Comparison of ENCODE assay signal across 18 cellular contexts in genomic region chr20:4828830-4829493, GRCh38. TPM values are rescaled to one million over a fixed set of nuclear protein-coding genes. Genes with fewer than 3 reads are reported as not detected.
A peak's percentile ranks its signal among the peaks of the same experiment; 100 is the strongest.
DNase-seq lines count a peak whose midpoint lies in the region; ATAC-seq and TF ChIP-seq lines count a peak whose summit lies in the region.
"Had no signal": no experiment of that assay in that cellular context is flagged by ENCODE, and none has a peak within 500 bp of the region (broad histone marks: within the 10 kb centered on the region; RNA-seq: fewer than 3 reads in every experiment).

No MANE protein-coding gene starts in this region.

- ATAC-seq in HG03097 (IDR thresholded peaks at IDR 0.05; ENCODE audit: low FRiP score, unreplicated experiment), result no peak

- DNase-seq in DMS 273 (lab: John Stamatoyannopoulos, UW; ENCODE audit: unreplicated experiment), result peak; percentile 54
- no peak for DNase-seq in DMS 273 treated with DMSO at 0.1 percent for 48 hours (lab: John Stamatoyannopoulos, UW)
- DNase-seq in cardiac fibroblast (ENCODE audit: low read depth in 2 of 2), result peak; percentile 24 to 25
- DNase-seq in stomach, result no peak
- DNase-seq in esophagus muscularis mucosa (ENCODE audit: extremely low spot score), result no peak
- DNase-seq in stimulated activated CD4-positive, alpha-beta T cell treated with anti-CD3 and anti-CD28 coated beads, Interleukin-12 subunit alpha, Interleukin-12 subunit beta, amount 100 ng/mL, for 4 hours, result no peak
- DNase-seq: effector CD8-positive, alpha-beta T cell; foreskin melanocyte; HFFc6; immature natural killer cell; NCI-H2107; stimulated activated CD4-positive, alpha-beta T cell treated with anti-CD3 and anti-CD28 coated beads, Interleukin-1b, Interleukin-23, amount 100 ng/mL, for 48 hours had no signal

- no peak overlapping the region for H3K9ac ChIP-seq in liver (ENCODE audit: low read depth in 1 of 2, low read length in 2 of 2)

- H3K27me3 ChIP-seq in liver (ENCODE audit: control insufficient read depth in 4 of 4, insufficient read depth in 4 of 4, low read length in 3 of 4), result peaks cover 0 to under 1% (median 0%) of the 10 kb centered on the region in 4 donors
- no peaks in the 10 kb centered on the region for H3K27me3 ChIP-seq in stomach
- no peaks in the 10 kb centered on the region for H3K27me3 ChIP-seq in esophagus muscularis mucosa
- H3K27me3 ChIP-seq: tibial artery had no signal

- H3K4me1 ChIP-seq in liver (ENCODE audit: control insufficient read depth in 4 of 4, insufficient read depth in 4 of 4, low read length in 3 of 4) (no peaks in the 10 kb centered on the region), stomach (peaks cover 1 to 10% (median 5%) of the 10 kb centered on the region in 4 donors), esophagus muscularis mucosa (peaks cover 5 to 11% (median 9%) of the 10 kb centered on the region in 4 donors)

- H3K4me3 ChIP-seq in cardiac fibroblast (replicated peaks in 1 of 2; ENCODE audit: low read depth in 2 of 2, low read length in 2 of 2), result no peak overlapping the region
- H3K4me3 ChIP-seq in liver (ENCODE audit: low read depth in 1 of 3, low read length in 3 of 3), result no peak overlapping the region
- H3K4me3 ChIP-seq in stomach, result no peak overlapping the region
- no peak overlapping the region for H3K4me3 ChIP-seq in esophagus muscularis mucosa
- H3K4me3 ChIP-seq: prostate gland, SK-N-MC, tibial artery had no signal

- H3K27ac ChIP-seq in liver (ENCODE audit: low read depth in 1 of 2, low read length in 2 of 2) (peak overlapping the region; percentile 62), stomach (peak overlapping the region in 3 of 5 donors; percentile 57 to 75 (median 68)), esophagus muscularis mucosa (replicated peaks in 1 of 4) (peak overlapping the region in 1 of 4 donors; percentile 58)
- H3K27ac ChIP-seq: 22Rv1, prostate gland, SK-N-MC, tibial artery had no signal

- no peak for TF ChIP-seq POLR2A in stomach (IDR thresholded peaks at IDR 0.05)
- TF ChIP-seq POLR2A in esophagus muscularis mucosa (IDR thresholded peaks at IDR 0.05; ENCODE audit: low read depth), result no peak

- intact Hi-C loops in stomach (cut with DNase I; ENCODE audit: low total_unique reads), result no loop called here
- intact Hi-C loops in esophagus muscularis mucosa (cut with DNase I), result no loop called here

- 87% methylated on average over 14 of the region's 14 CpGs for WGBS in liver
- 74 to 88% (median 84%) methylated on average over 14 of the region's 14 CpGs for WGBS in stomach, 5 donors
- 71% methylated on average over 14 of the region's 14 CpGs for WGBS in esophagus muscularis mucosa

- H3K36me3 ChIP-seq in liver (ENCODE audit: control insufficient read depth in 4 of 4, insufficient read depth in 3 of 4, low read depth in 1 of 4, low read length in 3 of 4) (no peaks in the 10 kb centered on the region), stomach (no peaks in the 10 kb centered on the region), esophagus muscularis mucosa (no peaks in the 10 kb centered on the region)
- H3K36me3 ChIP-seq: prostate gland, tibial artery had no signal

- no peak for TF ChIP-seq CTCF in cardiac fibroblast (IDR thresholded peaks at IDR 0.05; ENCODE audit: low read depth, low read length)
- no peak for TF ChIP-seq CTCF in liver (IDR thresholded peaks at IDR 0.05; ENCODE audit: low read depth, low read length, missing input control)
- TF ChIP-seq CTCF in stomach (IDR thresholded peaks at IDR 0.05), result no peak
- TF ChIP-seq CTCF in esophagus muscularis mucosa (IDR thresholded peaks at IDR 0.05), result no peak

- no peak for TF ChIP-seq RAD21 in liver (IDR thresholded peaks at IDR 0.05)

- H3K9me3 ChIP-seq in liver (ENCODE audit: control insufficient read depth in 4 of 4, low read length in 3 of 4) (no peaks in the 10 kb centered on the region), stomach (no peaks in the 10 kb centered on the region), esophagus muscularis mucosa (no peaks in the 10 kb centered on the region)
- H3K9me3 ChIP-seq: prostate gland, tibial artery had no signal

- TF ChIP-seq EP300 in stomach (IDR thresholded peaks at IDR 0.05) (no peak), esophagus muscularis mucosa (IDR thresholded peaks at IDR 0.05) (no peak)

TF ChIP-seq in liver, 16 proteins besides CTCF, POLR2A, EP300 and RAD21:
- TF ChIP-seq SP1 (IDR thresholded peaks at IDR 0.05) (no peak), TAF1 (conservative IDR thresholded peaks at IDR 0.05) (no peak), FOXA2 (IDR thresholded peaks at IDR 0.05) (no peak), ZBTB33 (IDR thresholded peaks at IDR 0.05) (no peak), YY1 (IDR thresholded peaks at IDR 0.05) (no peak), HNF4A (conservative IDR thresholded peaks at IDR 0.05) (no peak), ATF3 (IDR thresholded peaks at IDR 0.05) (no peak), HNF4G (IDR thresholded peaks at IDR 0.05) (no peak), REST (IDR thresholded peaks at IDR 0.05) (no peak), FOXA1 (IDR thresholded peaks at IDR 0.05) (no peak), NR2F2 (IDR thresholded peaks at IDR 0.05) (no peak), JUND (IDR thresholded peaks at IDR 0.05) (no peak), MAX (IDR thresholded peaks at IDR 0.05) (no peak), RXRA (IDR thresholded peaks at IDR 0.05) (no peak), GABPA (IDR thresholded peaks at IDR 0.05 in 1 of 2, conservative IDR thresholded peaks at IDR 0.05 in 1 of 2) (no peak), EGR1 (IDR thresholded peaks at IDR 0.05; ENCODE audit: low read depth in 2 of 2) (no peak)
TF ChIP-seq in liver: peak in this region for 0.

RNA-seq across cellular contexts. Expression of gene RASSF2, which starts 5.6 kb away (rescaled TPM):
- total RNA-seq in liver (10 to 100 TPM in 1 of 2 donors, 1 to 10 TPM in 1; 7.2 to 14.6 TPM), stomach (10 to 100 TPM in 4 of 5 donors, 1 to 10 TPM in 1; 9.3 to 43.0 (median 12.3) TPM), esophagus muscularis mucosa (10 to 100 TPM; 60.7 to 80.2 (median 71.4) TPM)
- polyA plus RNA-seq in liver (1 to 10 TPM; 1.2 to 2.2 TPM), stomach (1 to 10 TPM; 2.7 to 8.3 (median 6.4) TPM)

Comparison
In these comparisons a context has a peak if more than half of its experiments do, and no peak if none do; other contexts are left out.
1. DNase-seq: peak in DMS 273 (single experiment) and cardiac fibroblast (2 of 2); none in DMS 273 treated with DMSO at 0.1 percent for 48 hours (single experiment), stomach (single experiment), esophagus muscularis mucosa (single experiment) and stimulated activated CD4-positive, alpha-beta T cell treated with anti-CD3 and anti-CD28 coated beads, Interleukin-12 subunit alpha, Interleukin-12 subunit beta, amount 100 ng/mL, for 4 hours (single experiment).